2 cellular contexts compared by ENCODE assay signal in genomic region chr13:50942630-50943311, GRCh38.
TF ChIP-seq lines count a peak whose summit lies in the region.

No MANE protein-coding gene starts in this region.

TF ChIP-seq in GM23338, 12 proteins besides CTCF, POLR2A, EP300 and RAD21:
- TF ChIP-seq ETS1 (IDR thresholded peaks at IDR 0.05): no peak
- TF ChIP-seq ZNF331 (CRISPR knock-in tag; IDR thresholded peaks at IDR 0.05; ENCODE audit: low read depth): no peak
- no peak for TF ChIP-seq CREB1 (CRISPR knock-in tag; IDR thresholded peaks at IDR 0.05; ENCODE audit: low read depth)
- no peak for TF ChIP-seq EZH2 (IDR thresholded peaks at IDR 0.05; ENCODE audit: low read depth, unreplicated experiment)
- no peak for TF ChIP-seq STAT1 (IDR thresholded peaks at IDR 0.05; ENCODE audit: unreplicated experiment)
- TF ChIP-seq ZNF114 (CRISPR knock-in tag; IDR thresholded peaks at IDR 0.05): no peak

TF ChIP-seq in GM12878, 131 proteins besides CTCF, POLR2A, EP300 and RAD21 (continued from another document):
- TF ChIP-seq BCL3 (IDR thresholded peaks at IDR 0.05; ENCODE audit: borderline replicate concordance, insufficient read depth, low read depth, low read length, poor library complexity, severe bottlenecking) (peak; percentile 65), TBL1XR1 (IDR thresholded peaks at IDR 0.05; ENCODE audit: low read depth, low read length) (no peak), ZNF274 (IDR thresholded peaks at IDR 0.05; ENCODE audit: insufficient read depth, insufficient read length) (no peak)
